ENCODE assay signal across 14 cellular contexts in genomic region chr4:147755567-147756295, GRCh38. TPM values are rescaled to one million over a fixed set of nuclear protein-coding genes. Genes with fewer than 3 reads are reported as not detected.
A peak's percentile ranks its signal among the peaks of the same experiment; 100 is the strongest.
DNase-seq lines count a peak whose midpoint lies in the region; ATAC-seq and TF ChIP-seq lines count a peak whose summit lies in the region.
"Had no signal": no experiment of that assay in that cellular context is flagged by ENCODE, and none has a peak within 500 bp of the region (broad histone marks: within the 10 kb centered on the region; RNA-seq: fewer than 3 reads in every experiment).

No MANE protein-coding gene starts in this region.

- H3K9me3 Mint-ChIP-seq in progenitor cell of endocrine pancreas (ENCODE audit: low read depth) = no peaks in the 10 kb centered on the region
- no peaks in the 10 kb centered on the region for H3K9me3 Mint-ChIP-seq in activated CD4-positive, alpha-beta T cell treated with anti-CD3 and anti-CD28 coated beads, Interleukin-2, amount 10 ng/mL, durations not matched to agents 24 days and 14 days
- H3K9me3 Mint-ChIP-seq: T-cell had no signal

- H3K27me3 Mint-ChIP-seq in progenitor cell of endocrine pancreas = no peaks in the 10 kb centered on the region
- H3K27me3 Mint-ChIP-seq in activated CD4-positive, alpha-beta T cell treated with anti-CD3 and anti-CD28 coated beads, Interleukin-2, amount 10 ng/mL, durations not matched to agents 24 days and 14 days = no peaks in the 10 kb centered on the region
- H3K27me3 Mint-ChIP-seq: T-cell had no signal

- peaks cover 50% of the 10 kb centered on the region for H3K79me2 ChIP-seq in fibroblast of lung (ENCODE audit: control insufficient read depth, insufficient read depth, low read length)

- peaks cover 10% of the 10 kb centered on the region for H3K4me1 ChIP-seq in fibroblast of lung (ENCODE audit: control insufficient read depth, extremely low read depth, insufficient read depth, low read length)
- H3K4me1 ChIP-seq: BLaER1 had no signal

- intact Hi-C loops in activated CD4-positive, alpha-beta T cell treated with anti-CD3 and anti-CD28 coated beads, Interleukin-2, amount 10 ng/mL, durations not matched to agents 24 days and 14 days (cut with micrococcal nuclease) = no loop called here

- H3K4me3 Mint-ChIP-seq in progenitor cell of endocrine pancreas (ENCODE audit: low read depth) = no peak overlapping the region
- no peak overlapping the region for H3K4me3 Mint-ChIP-seq in activated CD4-positive, alpha-beta T cell treated with anti-CD3 and anti-CD28 coated beads, Interleukin-2, amount 10 ng/mL, durations not matched to agents 24 days and 14 days
- H3K4me3 Mint-ChIP-seq: T-cell had no signal

- peak overlapping the region in 3 of 4 experiments; percentile 11 to 31 (median 20) for H3K4me3 ChIP-seq in fibroblast of lung (replicated peaks in 1 of 4; ENCODE audit: control extremely low read depth in 1 of 4, insufficient read depth in 1 of 4, low read depth in 3 of 4, low read length in 4 of 4)
- H3K4me3 ChIP-seq: BLaER1 had no signal

- peak overlapping the region; percentile 86 for H3K27ac Mint-ChIP-seq in progenitor cell of endocrine pancreas
- H3K27ac Mint-ChIP-seq in activated CD4-positive, alpha-beta T cell treated with anti-CD3 and anti-CD28 coated beads, Interleukin-2, amount 10 ng/mL, durations not matched to agents 24 days and 14 days = no peak overlapping the region
- H3K27ac Mint-ChIP-seq: T-cell had no signal

- no peaks in the 10 kb centered on the region for H4K20me1 ChIP-seq in fibroblast of lung (ENCODE audit: control insufficient read depth, extremely low read depth, insufficient read depth, low read length)
- H4K20me1 ChIP-seq: BLaER1 had no signal

- peak overlapping the region; percentile 75 for H3K4me2 ChIP-seq in fibroblast of lung (ENCODE audit: extremely low read depth, insufficient read depth, low read length)
- H3K4me2 ChIP-seq: BLaER1 had no signal

- H2AFZ ChIP-seq in fibroblast of lung (ENCODE audit: low read length) = no peak overlapping the region

- H3K9me3 ChIP-seq in fibroblast of lung (ENCODE audit: control insufficient read depth, insufficient read depth, low read depth, low read length) = no peaks in the 10 kb centered on the region
- H3K9me3 ChIP-seq: BLaER1 had no signal

- H3K27ac ChIP-seq in fibroblast of lung (ENCODE audit: insufficient read depth, low read length) = peak overlapping the region; percentile 75
- H3K27ac ChIP-seq: BLaER1 had no signal

- H3K9ac ChIP-seq in fibroblast of lung (ENCODE audit: insufficient read depth, low read length) = no peak overlapping the region
- H3K9ac ChIP-seq: BLaER1 had no signal

- DNase-seq in AG20443 (ENCODE audit: low spot score) (peak; percentile 44), fibroblast of lung (ENCODE audit: low read depth in 2 of 2) (peak; percentile 84 to 89), progenitor cell of endocrine pancreas (ENCODE audit: low spot score, unreplicated experiment) (no peak), middle frontal gyrus (ENCODE audit: extremely low spot score, low spot score) (no peak), A172 (ENCODE audit: low spot score) (no peak), germinal center (ENCODE audit: low spot score) (no peak)
- DNase-seq in activated CD4-positive, alpha-beta T cell treated with anti-CD3 and anti-CD28 coated beads, Interleukin-2, amount 10 ng/mL, durations not matched to agents 24 days and 14 days = no peak
- DNase-seq: activated T-cell treated with anti-CD3 and anti-CD28 coated beads, Interleukin-2, amount 50 U/mL, for 1 hour; effector CD4-positive, alpha-beta T cell; stimulated activated CD4-positive, alpha-beta T cell treated with anti-CD3 and anti-CD28 coated beads, Interleukin-15, amount 100 ng/mL, for 24 hours; T-cell had no signal

- H3K36me3 ChIP-seq in fibroblast of lung (ENCODE audit: control insufficient read depth, insufficient read depth, low read length) = no peaks in the 10 kb centered on the region
- H3K36me3 ChIP-seq: BLaER1 had no signal

- H3K4me1 Mint-ChIP-seq in progenitor cell of endocrine pancreas (ENCODE audit: low read depth) = peaks cover 29% of the 10 kb centered on the region
- peaks cover 8% of the 10 kb centered on the region for H3K4me1 Mint-ChIP-seq in activated CD4-positive, alpha-beta T cell treated with anti-CD3 and anti-CD28 coated beads, Interleukin-2, amount 10 ng/mL, durations not matched to agents 24 days and 14 days

- no peaks in the 10 kb centered on the region for H3K27me3 ChIP-seq in fibroblast of lung (ENCODE audit: control insufficient read depth, insufficient read depth, low read length)
- H3K27me3 ChIP-seq: BLaER1 had no signal

- ATAC-seq in HG03565 (IDR thresholded peaks at IDR 0.05; ENCODE audit: unreplicated experiment) = peak; percentile 44
- ATAC-seq: HCT116, T-cell had no signal

- TF ChIP-seq CTCF in fibroblast of lung (conservative IDR thresholded peaks at IDR 0.05 in 1 of 2, IDR thresholded peaks at IDR 0.05 in 1 of 2; ENCODE audit: low read depth in 1 of 2, low read length in 2 of 2) (no peak), progenitor cell of endocrine pancreas (IDR thresholded peaks at IDR 0.05; ENCODE audit: unreplicated experiment) (no peak)

- H3K36me3 Mint-ChIP-seq in progenitor cell of endocrine pancreas (ENCODE audit: insufficient read depth) = no peaks in the 10 kb centered on the region
- H3K36me3 Mint-ChIP-seq in activated CD4-positive, alpha-beta T cell treated with anti-CD3 and anti-CD28 coated beads, Interleukin-2, amount 10 ng/mL, durations not matched to agents 24 days and 14 days (ENCODE audit: low read depth) = no peaks in the 10 kb centered on the region

RNA-seq across cellular contexts. Expression of gene ARHGAP10, which starts 23.8 kb away (rescaled TPM):
- 29.5 and 35.8 TPM in 2 replicates for total RNA-seq in fibroblast of lung
- 21.6 and 32.0 TPM in 2 replicates for polyA plus RNA-seq in fibroblast of lung
- polyA plus RNA-seq in fibroblast of lung (2012) = 21.5 and 31.9 TPM in 2 replicates
- 33.8 and 42.5 TPM in 2 replicates for polyA minus RNA-seq in fibroblast of lung (ENCODE audit: low replicate concordance)
- total RNA-seq in progenitor cell of endocrine pancreas = 11.0 and 13.1 TPM in 2 replicates
- 9.1 and 10.3 TPM in 2 replicates for total RNA-seq in A172 (2014; rRNA removed; shearing (Covaris generic))
- total RNA-seq in activated CD4-positive, alpha-beta T cell treated with anti-CD3 and anti-CD28 coated beads, Interleukin-2, amount 10 ng/mL, durations not matched to agents 24 days and 14 days = 7.4 and 8.3 TPM in 2 replicates

Comparison
In these comparisons a context has a peak if more than half of its experiments do, and no peak if none do; other contexts are left out.
1. DNase-seq: peak in AG20443 (single experiment) and fibroblast of lung (2 of 2); none in progenitor cell of endocrine pancreas (single experiment), middle frontal gyrus (single experiment), A172 (single experiment), germinal center (single experiment) and activated CD4-positive, alpha-beta T cell treated with anti-CD3 and anti-CD28 coated beads, Interleukin-2, amount 10 ng/mL, durations not matched to agents 24 days and 14 days (single experiment).